Comparison of ENCODE assay signal across 8 cellular contexts in the genomic region with DNA sequence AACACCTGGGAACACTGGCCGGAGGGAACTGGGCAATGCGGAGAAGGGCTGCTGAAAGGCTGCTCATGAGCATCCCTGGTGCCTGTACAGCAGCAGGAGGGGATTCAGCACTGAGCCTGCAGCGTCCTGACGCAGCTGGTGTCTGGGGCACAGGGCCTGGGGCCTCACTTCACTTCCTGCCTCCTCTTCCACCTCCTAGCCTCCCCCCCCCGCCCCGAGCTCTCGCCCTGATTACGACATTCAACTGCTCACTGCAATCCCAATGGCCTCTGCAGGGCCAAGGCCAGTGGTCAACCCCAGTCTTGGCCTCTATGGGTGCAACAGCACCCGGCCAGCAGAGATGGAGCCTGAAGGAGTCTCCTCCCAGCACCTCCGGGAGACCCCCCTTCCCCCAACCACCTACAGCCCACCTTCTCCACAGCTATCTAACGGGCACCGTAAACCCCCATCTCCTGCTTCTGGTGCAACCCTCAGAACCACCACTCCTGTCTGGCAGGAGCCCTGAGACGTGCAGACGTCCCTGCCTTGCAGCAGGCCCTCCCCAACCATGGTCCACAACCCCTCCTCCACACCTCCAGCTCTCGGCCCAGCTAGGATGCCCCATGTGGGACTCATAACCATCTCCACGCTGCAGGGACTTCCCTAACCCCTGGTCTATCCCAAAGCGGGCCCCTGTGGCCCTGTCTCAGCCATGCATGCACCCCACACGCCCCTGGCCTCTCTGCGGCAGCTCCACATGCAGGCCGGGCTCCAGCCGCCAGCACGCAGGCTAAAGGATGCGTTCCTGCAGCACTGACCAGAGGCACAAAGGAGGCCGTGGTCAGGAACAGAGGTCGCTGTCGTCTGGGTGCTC. TPM values are rescaled to one million over a fixed set of nuclear protein-coding genes. Genes with fewer than 3 reads are reported as not detected.
A peak's percentile ranks its signal among the peaks of the same experiment; 100 is the strongest.
DNase-seq lines count a peak whose midpoint lies in the region; ATAC-seq and TF ChIP-seq lines count a peak whose summit lies in the region.

No MANE protein-coding gene starts in this region.

- H3K27ac ChIP-seq in HL-60 (replicated peaks), result peak overlapping the region; percentile 82

- ATAC-seq in Right ventricle myocardium superior (ENCODE audit: poor library complexity), result peak; percentile 72
- ATAC-seq in HG03342 (IDR thresholded peaks at IDR 0.05; ENCODE audit: unreplicated experiment), result no peak
- ATAC-seq in HG03378 (IDR thresholded peaks at IDR 0.05; ENCODE audit: unreplicated experiment), result no peak
- ATAC-seq in HG03097 (IDR thresholded peaks at IDR 0.05; ENCODE audit: low FRiP score, unreplicated experiment), result no peak

- 0 out of 2 replicates have a peak overlapping the region, but pooled peaks have one; percentile 5 for H3K4me3 ChIP-seq in HL-60 (replicated peaks; ENCODE audit: insufficient read depth, low read length)

- intact Hi-C loops in Right ventricle myocardium superior (cut with DNase I), result loop anchor here (10.0 kb wide), 1 partner anchor 125 kb away; a partner anchor contains a TSS

- no peak for TF ChIP-seq CTCF in HL-60 (IDR thresholded peaks at IDR 0.05; ENCODE audit: insufficient read depth, low read length)

- DNase-seq in HL-60 (ENCODE audit: low read depth in 1 of 2, low spot score in 1 of 2) (peak; percentile 71 to 90), activated T-cell treated with anti-CD3 and anti-CD28 coated beads for 4 hours (peak; percentile 8), Right ventricle myocardium superior (peak; percentile 72), occipital lobe (lab: John Stamatoyannopoulos, UW) (no peak)
- DNase-seq in stimulated activated CD4-positive, alpha-beta T cell treated with anti-CD3 and anti-CD28 coated beads, Interleukin-1b, Interleukin-23, amount 100 ng/mL, for 48 hours, result peak; percentile 22

- H3K27me3 ChIP-seq in HL-60 (ENCODE audit: insufficient read depth, poor library complexity, severe bottlenecking), result no peaks in the 10 kb centered on the region

RNA-seq across cellular contexts. Expression of a gene that starts 38.2 kb away (rescaled TPM):
- 15.9 TPM for total RNA-seq in Right ventricle myocardium superior
- total RNA-seq in occipital lobe, result 44.0 TPM
